In genomic region chr20:36847009-36847709, GRCh38 we compare ENCODE assay signal across 9 cellular contexts. TPM values are rescaled to one million over a fixed set of nuclear protein-coding genes. Genes with fewer than 3 reads are reported as not detected.
DNase-seq lines count a peak whose midpoint lies in the region; ATAC-seq and TF ChIP-seq lines count a peak whose summit lies in the region.
"Had no signal": no experiment of that assay in that cellular context is flagged by ENCODE, and none has a peak within 500 bp of the region (broad histone marks: within the 10 kb centered on the region; RNA-seq: fewer than 3 reads in every experiment).

No MANE protein-coding gene starts in this region.

- H4K20me1 ChIP-seq in OCI-LY3 (ENCODE audit: insufficient read depth, low read length) (no peaks in the 10 kb centered on the region), fibroblast of lung (ENCODE audit: control insufficient read depth, extremely low read depth, insufficient read depth, low read length) (no peaks in the 10 kb centered on the region)

- TF ChIP-seq CTCF in OCI-LY3 (IDR thresholded peaks at IDR 0.05; ENCODE audit: low read depth, low read length) (no peak), fibroblast of lung (conservative IDR thresholded peaks at IDR 0.05 in 1 of 2, IDR thresholded peaks at IDR 0.05 in 1 of 2; ENCODE audit: low read depth in 1 of 2, low read length in 2 of 2) (no peak), nephron progenitor cell (IDR thresholded peaks at IDR 0.05) (no peak)

- H3K9me3 ChIP-seq in OCI-LY3 (ENCODE audit: insufficient read depth, low read length) (peaks cover 6% of the 10 kb centered on the region; the same call in 1 of the 2 replicates), fibroblast of lung (ENCODE audit: control insufficient read depth, insufficient read depth, low read depth, low read length) (peaks cover 1% of the 10 kb centered on the region)

- no peaks in the 10 kb centered on the region for H3K27me3 ChIP-seq in ACC112 (ENCODE audit: insufficient read depth, low read length)
- no peaks in the 10 kb centered on the region for H3K27me3 ChIP-seq in OCI-LY3 (ENCODE audit: low read depth, low read length)
- H3K27me3 ChIP-seq in fibroblast of lung (ENCODE audit: control insufficient read depth, insufficient read depth, low read length): no peaks in the 10 kb centered on the region

- H3K27me3 Mint-ChIP-seq in nephron progenitor cell (ENCODE audit: low read depth, poor library complexity): peaks cover 7% of the 10 kb centered on the region
- H3K27me3 Mint-ChIP-seq: natural killer cell treated with Interleukin-12 subunit alpha and Interleukin-12 subunit beta and Interleukin-15 and Interleukin-18, amount 100 ng/mL, for 72 hours had no signal

- H3K36me3 ChIP-seq in ACC112 (ENCODE audit: insufficient read depth, low read length) (peaks cover 4% of the 10 kb centered on the region; the same call in 1 of the 2 replicates), OCI-LY3 (replicated peaks; ENCODE audit: low read depth, low read length) (peaks cover 8% of the 10 kb centered on the region), fibroblast of lung (ENCODE audit: control insufficient read depth, insufficient read depth, low read length) (peaks cover 2% of the 10 kb centered on the region)

- peak overlapping the region; percentile 93 for H3K27ac ChIP-seq in ACC112 (ENCODE audit: low read depth, low read length)
- peak overlapping the region; percentile 95 for H3K27ac ChIP-seq in OCI-LY3 (ENCODE audit: low read length)
- peak overlapping the region; percentile 97 for H3K27ac ChIP-seq in fibroblast of lung (ENCODE audit: insufficient read depth, low read length)

- H3K4me1 ChIP-seq in ACC112 (ENCODE audit: control insufficient read depth, insufficient read depth, low read length, unreplicated experiment): peaks cover 50% of the 10 kb centered on the region
- peaks cover 87% of the 10 kb centered on the region for H3K4me1 ChIP-seq in OCI-LY3 (ENCODE audit: low read length)
- peaks cover 49% of the 10 kb centered on the region for H3K4me1 ChIP-seq in fibroblast of lung (ENCODE audit: control insufficient read depth, extremely low read depth, insufficient read depth, low read length)

- peaks cover 47% of the 10 kb centered on the region for H3K79me2 ChIP-seq in ACC112 (ENCODE audit: control insufficient read depth, insufficient read depth, low read length, unreplicated experiment)
- H3K79me2 ChIP-seq in OCI-LY3 (ENCODE audit: low read length): peaks cover 27% of the 10 kb centered on the region
- H3K79me2 ChIP-seq in fibroblast of lung (ENCODE audit: control insufficient read depth, insufficient read depth, low read length): peaks cover 67% of the 10 kb centered on the region

- peak overlapping the region; percentile 76; the same call in 1 of the 2 replicates for H3K9ac ChIP-seq in OCI-LY3 (ENCODE audit: low read length)
- peak overlapping the region; percentile 64 for H3K9ac ChIP-seq in fibroblast of lung (ENCODE audit: insufficient read depth, low read length)

- H2AFZ ChIP-seq in ACC112 (ENCODE audit: low read length, unreplicated experiment) (no peak overlapping the region), OCI-LY3 (ENCODE audit: low read depth, low read length) (no peak overlapping the region), fibroblast of lung (ENCODE audit: low read length) (no peak overlapping the region)

- H3K4me2 ChIP-seq in OCI-LY3 (ENCODE audit: low read length): peak overlapping the region; percentile 81; the same call in 1 of the 2 replicates
- H3K4me2 ChIP-seq in fibroblast of lung (ENCODE audit: extremely low read depth, insufficient read depth, low read length): peak overlapping the region; percentile 76

- H3K4me3 ChIP-seq in ACC112 (ENCODE audit: low read depth, low read length) (no peak overlapping the region), OCI-LY3 (ENCODE audit: low read length) (no peak overlapping the region), fibroblast of lung (replicated peaks in 1 of 4; ENCODE audit: control extremely low read depth in 1 of 4, insufficient read depth in 1 of 4, low read depth in 3 of 4, low read length in 4 of 4) (peak overlapping the region in 1 of 4 experiments; percentile 8)

- H3K4me1 Mint-ChIP-seq in nephron progenitor cell: peaks cover 26% of the 10 kb centered on the region

- H3K36me3 Mint-ChIP-seq in nephron progenitor cell (ENCODE audit: low read depth): peaks cover 41% of the 10 kb centered on the region
- H3K36me3 Mint-ChIP-seq: natural killer cell treated with Interleukin-12 subunit alpha and Interleukin-12 subunit beta and Interleukin-15 and Interleukin-18, amount 100 ng/mL, for 72 hours had no signal

- peak overlapping the region; percentile 81 for H3K27ac Mint-ChIP-seq in nephron progenitor cell
- H3K27ac Mint-ChIP-seq: natural killer cell treated with Interleukin-12 subunit alpha and Interleukin-12 subunit beta and Interleukin-15 and Interleukin-18, amount 100 ng/mL, for 72 hours had no signal

- ATAC-seq in GM18520 (IDR thresholded peaks at IDR 0.05; ENCODE audit: unreplicated experiment) (no peak), GM21723 (IDR thresholded peaks at IDR 0.05; ENCODE audit: unreplicated experiment) (no peak), GM19397 (IDR thresholded peaks at IDR 0.05; ENCODE audit: unreplicated experiment) (no peak)
- ATAC-seq: natural killer cell treated with Interleukin-12 subunit alpha and Interleukin-12 subunit beta and Interleukin-15 and Interleukin-18, amount 100 ng/mL, for 72 hours had no signal

- DNase-seq in fibroblast of lung (ENCODE audit: low read depth in 2 of 2) (peak; percentile 90 to 92), nephron progenitor cell (no peak)
- no peak for DNase-seq in stimulated activated CD4-positive, alpha-beta T cell treated with anti-CD3 and anti-CD28 coated beads, Interleukin-1b, Interleukin-23, amount 100 ng/mL, for 48 hours

- peaks cover 16% of the 10 kb centered on the region for H3K9me3 Mint-ChIP-seq in nephron progenitor cell
- H3K9me3 Mint-ChIP-seq: natural killer cell treated with Interleukin-12 subunit alpha and Interleukin-12 subunit beta and Interleukin-15 and Interleukin-18, amount 100 ng/mL, for 72 hours had no signal

- no peak overlapping the region for H3K4me3 Mint-ChIP-seq in nephron progenitor cell
- H3K4me3 Mint-ChIP-seq: natural killer cell treated with Interleukin-12 subunit alpha and Interleukin-12 subunit beta and Interleukin-15 and Interleukin-18, amount 100 ng/mL, for 72 hours had no signal

RNA-seq across cellular contexts. Expression of gene TLDC2, which starts 28.8 kb away (rescaled TPM):
- under 0.01 TPM in 1 of 2 replicates, not detected in the other for total RNA-seq in fibroblast of lung
- 0.09 TPM in 2 replicates for polyA plus RNA-seq in fibroblast of lung
- polyA plus RNA-seq in fibroblast of lung (2012): 0.06 TPM in 1 of 2 replicates, not detected in the other
- not detected in 2 replicates for polyA minus RNA-seq in fibroblast of lung (ENCODE audit: low replicate concordance)

Comparison
In these comparisons a context has a peak if more than half of its experiments do, and no peak if none do; other contexts are left out.
1. DNase-seq: peak in fibroblast of lung (2 of 2); none in nephron progenitor cell (single experiment) and stimulated activated CD4-positive, alpha-beta T cell treated with anti-CD3 and anti-CD28 coated beads, Interleukin-1b, Interleukin-23, amount 100 ng/mL, for 48 hours (single experiment).
2. Peak in every context shown above with its lines, with median percentiles within 50 percentile points of each other: H3K27ac ChIP-seq.